17 cellular contexts compared by ENCODE assay signal in the genomic region with DNA sequence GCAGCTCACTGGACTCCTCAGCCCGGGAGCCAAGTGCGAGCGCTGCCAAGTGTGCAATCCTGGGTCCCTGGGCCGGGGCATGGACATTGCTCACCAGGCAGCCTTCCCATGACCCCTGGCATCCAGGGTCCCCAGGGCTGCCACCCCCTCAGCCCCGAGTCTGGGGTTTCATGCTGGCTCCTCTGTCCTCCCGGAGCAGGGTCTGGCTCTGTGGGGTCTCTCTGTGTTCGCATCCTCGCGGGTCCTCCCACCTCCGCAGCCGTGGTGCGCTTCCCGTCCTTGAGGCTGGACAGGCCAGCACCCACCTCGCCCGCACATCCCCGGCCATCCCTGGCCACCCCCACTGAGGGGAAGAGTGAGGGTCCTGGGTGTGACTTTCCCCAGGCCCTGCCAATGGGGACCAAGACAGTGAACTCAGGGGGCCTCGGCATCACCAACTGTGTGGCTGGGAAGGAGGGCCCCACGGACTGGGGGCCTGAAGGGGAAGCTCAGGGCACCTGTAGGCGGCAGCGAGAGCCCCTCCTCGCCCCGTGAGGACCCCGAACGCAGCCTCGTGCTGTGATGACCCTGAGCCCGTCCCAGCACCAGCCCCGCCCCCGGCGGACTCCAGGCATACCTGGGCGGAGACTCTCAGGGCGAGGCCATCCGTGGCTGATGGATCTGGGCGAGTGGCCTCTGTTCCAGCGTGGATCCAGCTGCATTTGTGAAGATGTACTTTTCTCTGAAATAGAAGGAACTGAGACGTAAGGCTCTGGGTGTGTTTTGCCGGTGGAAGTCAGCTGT. TPM values are rescaled to one million over a fixed set of nuclear protein-coding genes. Genes with fewer than 3 reads are reported as not detected.
DNase-seq lines count a peak whose midpoint lies in the region; ATAC-seq, FAIRE-seq and TF ChIP-seq lines count a peak whose summit lies in the region.
"Had no signal": no experiment of that assay in that cellular context is flagged by ENCODE, and none has a peak within 500 bp of the region (broad histone marks: within the 10 kb centered on the region; RNA-seq: fewer than 3 reads in every experiment).

No MANE protein-coding gene starts in this region.

- ATAC-seq in GM21367 (IDR thresholded peaks at IDR 0.05; ENCODE audit: unreplicated experiment), result no peak
- ATAC-seq: A549; CD8-positive, alpha-beta T cell had no signal

- H3K36me3 Mint-ChIP-seq in CD14-positive monocyte (no peaks in the 10 kb centered on the region), chondrocyte (ENCODE audit: low read depth) (no peaks in the 10 kb centered on the region)
- H3K36me3 Mint-ChIP-seq: CD8-positive, alpha-beta T cell had no signal

- TF ChIP-seq POLR2A in spleen (IDR thresholded peaks at IDR 0.05), result no peak
- TF ChIP-seq POLR2A in suprapubic skin (IDR thresholded peaks at IDR 0.05), result no peak

- H3K27ac Mint-ChIP-seq in CD14-positive monocyte (no peak overlapping the region), chondrocyte (ENCODE audit: unreplicated experiment) (no peak overlapping the region)
- H3K27ac Mint-ChIP-seq: CD8-positive, alpha-beta T cell had no signal

- peak; percentile 34 for DNase-seq in CD14-positive monocyte (ENCODE audit: low spot score)
- DNase-seq in chondrocyte (ENCODE audit: low spot score), result peak; percentile 92
- DNase-seq in kidney, result peak; percentile 68
- DNase-seq in spleen, result peak; percentile 67
- no peak for DNase-seq in suprapubic skin (ENCODE audit: low spot score in 2 of 2)
- no peak for DNase-seq in DMS79 (lab: John Stamatoyannopoulos, UW)
- DNase-seq: BE2C; CD8-positive, alpha-beta T cell; COR-L47; GF-D8; GM23248; H7; IMR-90 had no signal

- H3K9me3 Mint-ChIP-seq in CD14-positive monocyte (no peaks in the 10 kb centered on the region), chondrocyte (ENCODE audit: low read depth) (no peaks in the 10 kb centered on the region)
- H3K9me3 Mint-ChIP-seq: CD8-positive, alpha-beta T cell had no signal

- H3K4me3 ChIP-seq in kidney (ENCODE audit: low read length in 2 of 2) (no peak overlapping the region), spleen (no peak overlapping the region), suprapubic skin (no peak overlapping the region)
- H3K4me3 ChIP-seq: A549, GM23248 had no signal

- H3K27ac ChIP-seq in kidney (ENCODE audit: low read depth in 2 of 2, low read length in 2 of 2) (no peak overlapping the region), spleen (no peak overlapping the region), suprapubic skin (no peak overlapping the region)
- H3K27ac ChIP-seq: A549, C4-2B, GM23248 had no signal

- TF ChIP-seq EP300 in suprapubic skin (IDR thresholded peaks at IDR 0.05), result no peak

- H3K36me3 ChIP-seq in kidney (ENCODE audit: control insufficient read depth in 1 of 2, insufficient read depth in 2 of 2, low read length in 2 of 2) (no peaks in the 10 kb centered on the region), spleen (no peaks in the 10 kb centered on the region), suprapubic skin (no peaks in the 10 kb centered on the region)
- H3K36me3 ChIP-seq: BE2C had no signal

- no peak overlapping the region for H3K9ac ChIP-seq in kidney (ENCODE audit: low read length in 2 of 2)
- H3K9ac ChIP-seq: GM23248 had no signal

- H3K27me3 ChIP-seq in spleen (replicated peaks in 1 of 7), result peaks cover 0 to 41% (median 0%) of the 10 kb centered on the region in 7 donors
- H3K27me3 ChIP-seq in suprapubic skin, result peaks cover 51% of the 10 kb centered on the region
- H3K27me3 ChIP-seq: BE2C had no signal

- H3K27me3 Mint-ChIP-seq in CD14-positive monocyte (ENCODE audit: low read depth in 3 of 3) (peaks cover 1 to 13% (median 11%) of the 10 kb centered on the region in 3 donors), chondrocyte (ENCODE audit: low read depth) (peaks cover 24% of the 10 kb centered on the region)

- intact Hi-C loops in CD14-positive monocyte (cut with micrococcal nuclease) (no loop called here), kidney (cut with DNase I) (no loop called here), spleen (cut with DNase I; ENCODE audit: low total_unique reads) (no loop called here)

- H3K4me1 Mint-ChIP-seq in CD14-positive monocyte, result peaks cover 2% of the 10 kb centered on the region
- H3K4me1 Mint-ChIP-seq in chondrocyte (ENCODE audit: low read depth), result no peaks in the 10 kb centered on the region

- 88 to 92% (median 89%) methylated on average over 28 to 36 of the region's 36 CpGs for WGBS in spleen, 5 donors
- WGBS in suprapubic skin, result 75% methylated on average over 28 of the region's 36 CpGs

- H3K4me1 ChIP-seq in kidney (ENCODE audit: control insufficient read depth in 1 of 2, insufficient read depth in 1 of 2, low read depth in 1 of 2, low read length in 2 of 2) (no peaks in the 10 kb centered on the region), spleen (peaks cover 0 to 10% (median 0%) of the 10 kb centered on the region in 6 donors), suprapubic skin (peaks cover 9% of the 10 kb centered on the region)
- H3K4me1 ChIP-seq: A549, BE2C had no signal

- FAIRE-seq in kidney (lab: Jason Lieb, UNC), result no peak
- FAIRE-seq: A549, D721Med had no signal

- H3K9me3 ChIP-seq in kidney (ENCODE audit: control insufficient read depth in 1 of 2, low read length in 2 of 2), result no peaks in the 10 kb centered on the region
- H3K9me3 ChIP-seq in spleen, result no peaks in the 10 kb centered on the region
- no peaks in the 10 kb centered on the region for H3K9me3 ChIP-seq in suprapubic skin
- H3K9me3 ChIP-seq: A549, BE2C had no signal

- no peak for TF ChIP-seq CTCF in CD14-positive monocyte (IDR thresholded peaks at IDR 0.05)
- no peak for TF ChIP-seq CTCF in chondrocyte (IDR thresholded peaks at IDR 0.05)
- TF ChIP-seq CTCF in kidney (IDR thresholded peaks at IDR 0.05; ENCODE audit: borderline replicate concordance, extremely low read depth, insufficient read depth), result no peak
- no peak for TF ChIP-seq CTCF in spleen (IDR thresholded peaks at IDR 0.05 in 8 of 11, conservative IDR thresholded peaks at IDR 0.05 in 3 of 11)
- no peak for TF ChIP-seq CTCF in suprapubic skin (IDR thresholded peaks at IDR 0.05)

- H3K4me3 Mint-ChIP-seq in CD14-positive monocyte (no peak overlapping the region), chondrocyte (ENCODE audit: unreplicated experiment) (no peak overlapping the region)
- H3K4me3 Mint-ChIP-seq: CD8-positive, alpha-beta T cell had no signal

RNA-seq across cellular contexts. Expression of a gene that starts 50.3 kb away (rescaled TPM):
- polyA plus RNA-seq in CD14-positive monocyte (not detected), kidney (ENCODE audit: insufficient read depth, low read depth, low replicate concordance) (3.8 TPM), spleen (under 1 TPM in 2 of 3 donors, not detected in 1; 0.03 to 0.08 TPM)
- total RNA-seq in chondrocyte (0.49 to 0.92 TPM (median 0.89 TPM) in 3 replicates), kidney (8.3 TPM), spleen (1 to 10 TPM in 1 of 7 donors, under 1 TPM in 5, not detected in 1; 0.09 to 1.1 (median 0.45) TPM), suprapubic skin (under 1 TPM in 2 of 4 donors, not detected in 2; 0.11 to 0.21 TPM)
- total RNA-seq: CD8-positive, alpha-beta T cell had no signal

Comparison
In these comparisons a context has a peak if more than half of its experiments do, and no peak if none do; other contexts are left out.
1. DNase-seq: peak in CD14-positive monocyte (single experiment), chondrocyte (single experiment), kidney (single experiment) and spleen (single experiment); none in suprapubic skin (0 of 2) and DMS79 (single experiment).